ENCODE assay signal across 8 cellular contexts in the genomic region with DNA sequence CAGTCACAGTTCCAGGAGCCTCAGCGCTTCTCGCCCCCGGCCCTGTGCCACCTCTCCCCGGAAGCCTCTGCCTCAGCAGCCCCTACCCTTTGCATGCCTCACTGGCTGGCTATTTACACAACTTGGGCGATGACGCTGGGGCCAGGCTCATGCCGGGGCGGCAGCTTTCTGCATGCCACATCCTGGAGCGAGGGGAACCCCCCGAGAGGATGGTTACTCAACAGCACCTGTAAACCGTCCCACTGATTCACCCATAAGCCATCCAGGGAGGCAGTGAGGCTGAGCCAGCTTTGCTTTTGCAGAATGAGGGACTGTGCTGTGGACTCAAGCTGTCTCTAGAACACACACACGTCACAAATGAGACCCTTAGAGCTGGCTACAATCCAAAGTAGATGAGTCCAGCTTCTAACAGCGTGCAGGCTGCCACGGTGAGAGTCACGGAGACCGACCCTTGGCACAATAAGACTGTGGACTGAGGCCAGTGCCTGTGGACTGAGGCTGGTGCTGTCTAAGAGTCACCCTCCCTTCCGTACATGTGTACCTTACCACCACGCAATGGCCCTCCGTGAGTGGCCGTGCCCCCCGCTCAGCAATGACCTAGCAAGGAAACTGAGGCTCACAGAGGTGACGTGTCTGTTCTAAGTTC. TPM values are rescaled to one million over a fixed set of nuclear protein-coding genes. Genes with fewer than 3 reads are reported as not detected.
A peak's percentile ranks its signal among the peaks of the same experiment; 100 is the strongest.
DNase-seq lines count a peak whose midpoint lies in the region; ATAC-seq, FAIRE-seq and TF ChIP-seq lines count a peak whose summit lies in the region.

No MANE protein-coding gene starts in this region.

- H3K27me3 ChIP-seq in lower lobe of right lung (ENCODE audit: low read depth), result peaks cover 8% of the 10 kb centered on the region

- ATAC-seq in GM18858 (IDR thresholded peaks at IDR 0.05; ENCODE audit: unreplicated experiment) (peak; percentile 92), HG02938 (IDR thresholded peaks at IDR 0.05; ENCODE audit: unreplicated experiment) (peak; percentile 86), lower lobe of right lung (peak; percentile 86 to 90)

- FAIRE-seq in RCC 7860 (lab: Jason Lieb, UNC), result peak; percentile 78

- H3K4me3 ChIP-seq in lower lobe of right lung, result no peak overlapping the region

- DNase-seq in RCC 7860 (ENCODE audit: low spot score) (peak; percentile 98), lower lobe of right lung (peak; percentile 74), NCI-H1930 (lab: John Stamatoyannopoulos, UW) (no peak), NCI-H1417 (lab: John Stamatoyannopoulos, UW) (no peak)
- peak; percentile 95 for DNase-seq in activated effector memory CD4-positive, alpha-beta T cell treated with anti-CD3 and anti-CD28 coated beads, Interleukin-2, amount 50 U/mL, for 16 hours
- DNase-seq in stimulated activated naive CD4-positive, alpha-beta T cell (lab: John Stamatoyannopoulos, UW), result peak in 4 of 6 experiments; percentile 9 to 45 (median 34)

- H3K36me3 ChIP-seq in lower lobe of right lung, result no peaks in the 10 kb centered on the region

- no peaks in the 10 kb centered on the region for H3K4me1 ChIP-seq in lower lobe of right lung

- H3K27ac ChIP-seq in lower lobe of right lung, result no peak overlapping the region

- no peaks in the 10 kb centered on the region for H3K9me3 ChIP-seq in lower lobe of right lung

- no peak for TF ChIP-seq CTCF in lower lobe of right lung (IDR thresholded peaks at IDR 0.05)

- intact Hi-C loops in lower lobe of right lung (cut with DNase I), result no loop called here

RNA-seq across cellular contexts. Expression of gene ODC1, which starts 45.6 kb away (rescaled TPM):
- 30.1 TPM for total RNA-seq in lower lobe of right lung

Comparison
In these comparisons a context has a peak if more than half of its experiments do, and no peak if none do; other contexts are left out.
1. DNase-seq: peak in RCC 7860 (single experiment), activated effector memory CD4-positive, alpha-beta T cell treated with anti-CD3 and anti-CD28 coated beads, Interleukin-2, amount 50 U/mL, for 16 hours (single experiment), lower lobe of right lung (single experiment) and stimulated activated naive CD4-positive, alpha-beta T cell (4 of 6); none in NCI-H1930 (0 of 2) and NCI-H1417 (0 of 3).
2. Peak in every context shown above with its lines, with median percentiles within 50 percentile points of each other: ATAC-seq.